ENCODE assay signal across 31 cellular contexts in genomic region chr6:130190701-130191375, GRCh38. TPM values are rescaled to one million over a fixed set of nuclear protein-coding genes. Genes with fewer than 3 reads are reported as not detected.
A peak's percentile ranks its signal among the peaks of the same experiment; 100 is the strongest.
DNase-seq lines count a peak whose midpoint lies in the region; ATAC-seq and TF ChIP-seq lines count a peak whose summit lies in the region.
"Had no signal": no experiment of that assay in that cellular context is flagged by ENCODE, and none has a peak within 500 bp of the region (broad histone marks: within the 10 kb centered on the region; RNA-seq: fewer than 3 reads in every experiment).

No MANE protein-coding gene starts in this region.

- peak overlapping the region; percentile 35 for H3K4me3 Mint-ChIP-seq in activated naive CD4-positive, alpha-beta T cell treated with anti-CD3 and anti-CD28 coated beads for 36 hours
- H3K4me3 Mint-ChIP-seq in activated naive CD8-positive, alpha-beta T cell treated with anti-CD3 and anti-CD28 coated beads, Interleukin-2, amount 50 U/mL, for 24 hours = no peak overlapping the region
- H3K4me3 Mint-ChIP-seq in stimulated activated effector memory CD8-positive, alpha-beta T cell treated with anti-CD3 and anti-CD28 coated beads, Interleukin-12 subunit alpha, Interleukin-12 subunit beta, amount 100 ng/mL, for 72 hours = no peak overlapping the region
- H3K4me3 Mint-ChIP-seq: activated CD4-positive, alpha-beta T cell treated with anti-CD3 and anti-CD28 coated beads, Interleukin-2, amount 10 ng/mL, durations not matched to agents 7 days and 5 days; neural progenitor cell; type B pancreatic cell had no signal

- DNase-seq in activated naive CD4-positive, alpha-beta T cell treated with anti-CD3 and anti-CD28 coated beads for 36 hours = no peak
- DNase-seq in activated naive CD4-positive, alpha-beta T cell (lab: John Stamatoyannopoulos, UW) = no peak
- DNase-seq in MV-4-11 (lab: John Stamatoyannopoulos, UW) (peak; percentile 49), NCI-H524 treated with DMSO at 0.1 percent for 48 hours (lab: John Stamatoyannopoulos, UW) (no peak), PC-3 (no peak), right lobe of liver (no peak)
- DNase-seq in activated naive CD8-positive, alpha-beta T cell treated with anti-CD3 and anti-CD28 coated beads, Interleukin-2, amount 50 U/mL, for 24 hours = no peak
- DNase-seq in stimulated activated effector memory CD8-positive, alpha-beta T cell treated with anti-CD3 and anti-CD28 coated beads, Interleukin-12 subunit alpha, Interleukin-12 subunit beta, amount 100 ng/mL, for 72 hours (ENCODE audit: low spot score in 2 of 2) = no peak
- DNase-seq: activated CD4-positive, alpha-beta T cell treated with anti-CD3 and anti-CD28 coated beads, Interleukin-2, amount 10 ng/mL, durations not matched to agents 7 days and 5 days; colonic mucosa; effector memory CD4-positive, alpha-beta T cell; EL; foreskin melanocyte; KG1; MM.1S; mucosa of descending colon; NCI-H1694 treated with DMSO at 0.1 percent for 48 hours; NCI-H2171; NCI-H510A treated with DMSO at 0.1 percent for 48 hours; SK-N-SH; stimulated activated CD4-positive, alpha-beta T cell treated with anti-CD3 and anti-CD28 coated beads, Interleukin-15, amount 100 ng/mL, for 24 hours; T-helper 2 cell had no signal

- 71% methylated on average over 4 of the region's 4 CpGs for WGBS in right lobe of liver (ENCODE audit: insufficient coverage, low coverage, low lambda C conversion rate, missing lambda C conversion rate)

- ATAC-seq in activated naive CD8-positive, alpha-beta T cell treated with anti-CD3 and anti-CD28 coated beads, Interleukin-2, amount 50 U/mL, for 24 hours = peak; percentile 52
- ATAC-seq in stimulated activated effector memory CD8-positive, alpha-beta T cell treated with anti-CD3 and anti-CD28 coated beads, Interleukin-12 subunit alpha, Interleukin-12 subunit beta, amount 100 ng/mL, for 72 hours = peak; percentile 58
- no peak for ATAC-seq in PC-3
- ATAC-seq in right lobe of liver = no peak
- ATAC-seq: esophagus mucosa, mucosa of descending colon, sciatic nerve had no signal

- POLR2A ChIA-PET in PC-3 (lab: Charles Lee; ENCODE audit: unreplicated experiment) = no interaction called here

- H3K27me3 Mint-ChIP-seq in activated naive CD4-positive, alpha-beta T cell treated with anti-CD3 and anti-CD28 coated beads for 36 hours (ENCODE audit: low read depth) = no peaks in the 10 kb centered on the region
- H3K27me3 Mint-ChIP-seq in activated naive CD8-positive, alpha-beta T cell treated with anti-CD3 and anti-CD28 coated beads, Interleukin-2, amount 50 U/mL, for 24 hours = no peaks in the 10 kb centered on the region
- H3K27me3 Mint-ChIP-seq: activated CD4-positive, alpha-beta T cell treated with anti-CD3 and anti-CD28 coated beads, Interleukin-2, amount 10 ng/mL, durations not matched to agents 7 days and 5 days; type B pancreatic cell had no signal

- H3K4me3 ChIP-seq in PC-3 (ENCODE audit: low read length) (no peak overlapping the region), right lobe of liver (no peak overlapping the region)
- H3K4me3 ChIP-seq: BLaER1, colonic mucosa, mucosa of descending colon, neural progenitor cell had no signal

- peak overlapping the region; percentile 33 for H3K27ac Mint-ChIP-seq in activated naive CD4-positive, alpha-beta T cell treated with anti-CD3 and anti-CD28 coated beads for 36 hours
- H3K27ac Mint-ChIP-seq in activated naive CD8-positive, alpha-beta T cell treated with anti-CD3 and anti-CD28 coated beads, Interleukin-2, amount 50 U/mL, for 24 hours = no peak overlapping the region
- peak overlapping the region; percentile 33 for H3K27ac Mint-ChIP-seq in stimulated activated effector memory CD8-positive, alpha-beta T cell treated with anti-CD3 and anti-CD28 coated beads, Interleukin-12 subunit alpha, Interleukin-12 subunit beta, amount 100 ng/mL, for 72 hours
- H3K27ac Mint-ChIP-seq: activated CD4-positive, alpha-beta T cell treated with anti-CD3 and anti-CD28 coated beads, Interleukin-2, amount 10 ng/mL, durations not matched to agents 7 days and 5 days; neural progenitor cell; type B pancreatic cell had no signal

- H3K4me1 Mint-ChIP-seq in activated naive CD4-positive, alpha-beta T cell treated with anti-CD3 and anti-CD28 coated beads for 36 hours (ENCODE audit: low read depth) = peaks cover 67% of the 10 kb centered on the region
- peaks cover 68% of the 10 kb centered on the region for H3K4me1 Mint-ChIP-seq in activated naive CD8-positive, alpha-beta T cell treated with anti-CD3 and anti-CD28 coated beads, Interleukin-2, amount 50 U/mL, for 24 hours
- H3K4me1 Mint-ChIP-seq in stimulated activated effector memory CD8-positive, alpha-beta T cell treated with anti-CD3 and anti-CD28 coated beads, Interleukin-12 subunit alpha, Interleukin-12 subunit beta, amount 100 ng/mL, for 72 hours = peaks cover 88% of the 10 kb centered on the region

- no peaks in the 10 kb centered on the region for H4K20me1 ChIP-seq in PC-3 (ENCODE audit: low read length)
- H4K20me1 ChIP-seq: BLaER1 had no signal

- intact Hi-C loops in activated naive CD4-positive, alpha-beta T cell treated with anti-CD3 and anti-CD28 coated beads for 36 hours (cut with micrococcal nuclease) = no loop called here
- intact Hi-C loops in PC-3 (cut with micrococcal nuclease) (no loop called here), right lobe of liver (cut with DNase I) (no loop called here)

- no peak for TF ChIP-seq CTCF in PC-3 (conservative IDR thresholded peaks at IDR 0.05; ENCODE audit: low read depth, low read length)
- no peak for TF ChIP-seq CTCF in right lobe of liver (IDR thresholded peaks at IDR 0.05)

- CTCF ChIA-PET in activated naive CD4-positive, alpha-beta T cell treated with anti-CD3 and anti-CD28 coated beads for 36 hours (lab: Charles Lee) = interaction anchor here (1.3 kb wide), 1 partner anchor 23 kb away, joined by 3 read pairs; no protein-coding TSS in a partner anchor
- CTCF ChIA-PET in PC-3 (lab: Charles Lee) = no interaction called here

- TF ChIP-seq POLR2A in right lobe of liver (IDR thresholded peaks at IDR 0.05) = no peak

- no peak overlapping the region for H3K27ac ChIP-seq in PC-3 (ENCODE audit: low read length)
- no peak overlapping the region for H3K27ac ChIP-seq in right lobe of liver
- H3K27ac ChIP-seq: BLaER1, colonic mucosa, neural progenitor cell had no signal

- BruUV-seq in PC-3 (replicated peaks; lab: Mats Ljungman, UMichigan) = no TSS peak

- H3K27me3 ChIP-seq in PC-3 (ENCODE audit: low read length) (no peaks in the 10 kb centered on the region), right lobe of liver (no peaks in the 10 kb centered on the region)
- H3K27me3 ChIP-seq: BLaER1, colonic mucosa, neural progenitor cell had no signal

- peaks cover 2% of the 10 kb centered on the region for H3K36me3 Mint-ChIP-seq in activated naive CD4-positive, alpha-beta T cell treated with anti-CD3 and anti-CD28 coated beads for 36 hours (ENCODE audit: low read depth)
- H3K36me3 Mint-ChIP-seq in activated naive CD8-positive, alpha-beta T cell treated with anti-CD3 and anti-CD28 coated beads, Interleukin-2, amount 50 U/mL, for 24 hours (ENCODE audit: low read depth) = peaks cover 9% of the 10 kb centered on the region
- H3K36me3 Mint-ChIP-seq in stimulated activated effector memory CD8-positive, alpha-beta T cell treated with anti-CD3 and anti-CD28 coated beads, Interleukin-12 subunit alpha, Interleukin-12 subunit beta, amount 100 ng/mL, for 72 hours = peaks cover 53% of the 10 kb centered on the region

- H3K36me3 ChIP-seq in PC-3 (ENCODE audit: low read depth, low read length) (no peaks in the 10 kb centered on the region), right lobe of liver (no peaks in the 10 kb centered on the region)
- H3K36me3 ChIP-seq: BLaER1, colonic mucosa, neural progenitor cell had no signal

- H3K9ac ChIP-seq in PC-3 (ENCODE audit: low read length) = no peak overlapping the region
- H3K9ac ChIP-seq: BLaER1, neural progenitor cell, SK-N-SH had no signal

- no peak overlapping the region for H3K4me2 ChIP-seq in PC-3 (ENCODE audit: low read length)
- H3K4me2 ChIP-seq: BLaER1, neural progenitor cell, SK-N-SH had no signal

- H3K9me2 ChIP-seq in PC-3 (replicated peaks; ENCODE audit: low read length) = no peaks in the 10 kb centered on the region
- H3K9me2 ChIP-seq: SK-N-SH had no signal

- H3K79me2 ChIP-seq in PC-3 (ENCODE audit: low read length) = no peaks in the 10 kb centered on the region

- H3K9me3 Mint-ChIP-seq in activated naive CD4-positive, alpha-beta T cell treated with anti-CD3 and anti-CD28 coated beads for 36 hours = peaks cover 6% of the 10 kb centered on the region
- no peaks in the 10 kb centered on the region for H3K9me3 Mint-ChIP-seq in activated naive CD8-positive, alpha-beta T cell treated with anti-CD3 and anti-CD28 coated beads, Interleukin-2, amount 50 U/mL, for 24 hours
- H3K9me3 Mint-ChIP-seq in stimulated activated effector memory CD8-positive, alpha-beta T cell treated with anti-CD3 and anti-CD28 coated beads, Interleukin-12 subunit alpha, Interleukin-12 subunit beta, amount 100 ng/mL, for 72 hours = no peaks in the 10 kb centered on the region

- H3K4me1 ChIP-seq in PC-3 (ENCODE audit: insufficient read depth, low read length) (no peaks in the 10 kb centered on the region), right lobe of liver (no peaks in the 10 kb centered on the region)
- H3K4me1 ChIP-seq: BLaER1, colonic mucosa, neural progenitor cell had no signal

- no peaks in the 10 kb centered on the region for H3K9me3 ChIP-seq in PC-3 (ENCODE audit: low read length)
- H3K9me3 ChIP-seq in right lobe of liver = no peaks in the 10 kb centered on the region
- H3K9me3 ChIP-seq: colonic mucosa, mucosa of descending colon, SK-N-SH had no signal

- no peak overlapping the region for H2AFZ ChIP-seq in PC-3 (ENCODE audit: low read length)
- H2AFZ ChIP-seq: neural progenitor cell had no signal

- no peaks in the 10 kb centered on the region for H3F3A ChIP-seq in PC-3 (ENCODE audit: low read length, unreplicated experiment)

RNA-seq across cellular contexts. Expression of gene SAMD3, which starts 31.9 kb away (rescaled TPM):
- 1 to 10 TPM; 1.0 to 2.3 TPM for total RNA-seq in activated naive CD4-positive, alpha-beta T cell treated with anti-CD3 and anti-CD28 coated beads for 36 hours
- total RNA-seq in PC-3 (2014; rRNA removed) (not detected in 2 replicates), right lobe of liver (under 1 TPM; 0.25 to 0.86 (median 0.37) TPM)
- total RNA-seq: A673, bronchial epithelial cell, HT-29, lower leg skin had no signal

Comparison
In these comparisons a context has a peak if more than half of its experiments do, and no peak if none do; other contexts are left out.
1. ATAC-seq: peak in activated naive CD8-positive, alpha-beta T cell treated with anti-CD3 and anti-CD28 coated beads, Interleukin-2, amount 50 U/mL, for 24 hours (single experiment) and stimulated activated effector memory CD8-positive, alpha-beta T cell treated with anti-CD3 and anti-CD28 coated beads, Interleukin-12 subunit alpha, Interleukin-12 subunit beta, amount 100 ng/mL, for 72 hours (single experiment); none in PC-3 (single experiment) and right lobe of liver (0 of 4).